Comparison of ENCODE assay signal across 8 cellular contexts in genomic region chr10:84329986-84330651, GRCh38. TPM values are rescaled to one million over a fixed set of nuclear protein-coding genes. Genes with fewer than 3 reads are reported as not detected.
DNase-seq lines count a peak whose midpoint lies in the region; ATAC-seq and TF ChIP-seq lines count a peak whose summit lies in the region.

No MANE protein-coding gene starts in this region.

- no peak for DNase-seq in left ventricle myocardium inferior
- no peak for DNase-seq in heart right ventricle
- DNase-seq in activated CD8-positive, alpha-beta T cell treated with anti-CD3 and anti-CD28 coated beads, Interleukin-2, amount 10 ng/mL, durations not matched to agents 7 days and 5 days, result peak; percentile 42
- DNase-seq in mesothelial cell of epicardium (ENCODE audit: low spot score in 2 of 2, unreplicated experiment in 2 of 2), result no peak
- no peak for DNase-seq in cerebellar cortex (ENCODE audit: low spot score)
- DNase-seq in NCI-H2171 treated with DMSO at 0.1 percent for 48 hours (lab: John Stamatoyannopoulos, UW), result no peak
- DNase-seq in ureter (ENCODE audit: low spot score), result no peak

- TF ChIP-seq CTCF in left ventricle myocardium inferior (IDR thresholded peaks at IDR 0.05; ENCODE audit: borderline replicate concordance) (no peak), heart right ventricle (IDR thresholded peaks at IDR 0.05) (no peak), mesothelial cell of epicardium (IDR thresholded peaks at IDR 0.05; ENCODE audit: unreplicated experiment) (no peak)

- intact Hi-C loops in left ventricle myocardium inferior (cut with micrococcal nuclease), result no loop called here
- intact Hi-C loops in heart right ventricle (cut with DNase I), result loop anchor here in 2 of 10 donors (10.0 kb wide), 2 partner anchors 185 to 195 kb away; partner anchors contain the start of gene GHITM (in 1 of the 2)

- H3K36me3 ChIP-seq in left ventricle myocardium inferior, result no peaks in the 10 kb centered on the region
- H3K36me3 ChIP-seq in heart right ventricle, result no peaks in the 10 kb centered on the region

- H3K36me3 Mint-ChIP-seq in activated CD8-positive, alpha-beta T cell treated with anti-CD3 and anti-CD28 coated beads, Interleukin-2, amount 10 ng/mL, durations not matched to agents 7 days and 5 days (ENCODE audit: low read depth), result peaks cover 18% of the 10 kb centered on the region
- H3K36me3 Mint-ChIP-seq in mesothelial cell of epicardium, result no peaks in the 10 kb centered on the region

- peaks cover 57% of the 10 kb centered on the region for H3K4me1 ChIP-seq in left ventricle myocardium inferior
- H3K4me1 ChIP-seq in heart right ventricle, result peaks cover 2 to 61% (median 49%) of the 10 kb centered on the region in 9 donors

- H3K4me1 Mint-ChIP-seq in activated CD8-positive, alpha-beta T cell treated with anti-CD3 and anti-CD28 coated beads, Interleukin-2, amount 10 ng/mL, durations not matched to agents 7 days and 5 days (ENCODE audit: low read depth), result peaks cover 49% of the 10 kb centered on the region
- H3K4me1 Mint-ChIP-seq in mesothelial cell of epicardium, result peaks cover 40% of the 10 kb centered on the region

- 88 to 97% methylated on average over 7 of the region's 7 CpGs for WGBS in heart right ventricle, 2 donors

- no peaks in the 10 kb centered on the region for H3K9me3 Mint-ChIP-seq in activated CD8-positive, alpha-beta T cell treated with anti-CD3 and anti-CD28 coated beads, Interleukin-2, amount 10 ng/mL, durations not matched to agents 7 days and 5 days (ENCODE audit: insufficient read depth)
- H3K9me3 Mint-ChIP-seq in mesothelial cell of epicardium, result no peaks in the 10 kb centered on the region

- H3K4me3 ChIP-seq in left ventricle myocardium inferior (peak overlapping the region; percentile 94), heart right ventricle (peak overlapping the region in 5 of 10 donors; percentile 85 to 97 (median 91))

- CTCF ChIA-PET in activated CD8-positive, alpha-beta T cell treated with anti-CD3 and anti-CD28 coated beads, Interleukin-2, amount 10 ng/mL, durations not matched to agents 7 days and 5 days (lab: Charles Lee), result interaction anchor here (0.9 to 3.0 kb wide), 4 partner anchors 12 to 207 kb away, joined by 3 to 28 read pairs (median 6); no protein-coding TSS in a partner anchor

- H3K4me3 Mint-ChIP-seq in activated CD8-positive, alpha-beta T cell treated with anti-CD3 and anti-CD28 coated beads, Interleukin-2, amount 10 ng/mL, durations not matched to agents 7 days and 5 days, result peak overlapping the region; percentile 82
- H3K4me3 Mint-ChIP-seq in mesothelial cell of epicardium, result peak overlapping the region; percentile 87

- peak overlapping the region; percentile 92 for H3K27ac Mint-ChIP-seq in activated CD8-positive, alpha-beta T cell treated with anti-CD3 and anti-CD28 coated beads, Interleukin-2, amount 10 ng/mL, durations not matched to agents 7 days and 5 days
- peak overlapping the region; percentile 94 for H3K27ac Mint-ChIP-seq in mesothelial cell of epicardium

- no peaks in the 10 kb centered on the region for H3K27me3 ChIP-seq in left ventricle myocardium inferior (ENCODE audit: low read depth)
- H3K27me3 ChIP-seq in heart right ventricle, result no peaks in the 10 kb centered on the region

- H3K9me3 ChIP-seq in left ventricle myocardium inferior (replicated peaks) (no peaks in the 10 kb centered on the region), heart right ventricle (no peaks in the 10 kb centered on the region)

- peaks cover 3% of the 10 kb centered on the region for H3K27me3 Mint-ChIP-seq in activated CD8-positive, alpha-beta T cell treated with anti-CD3 and anti-CD28 coated beads, Interleukin-2, amount 10 ng/mL, durations not matched to agents 7 days and 5 days (ENCODE audit: low read depth)
- no peaks in the 10 kb centered on the region for H3K27me3 Mint-ChIP-seq in mesothelial cell of epicardium (ENCODE audit: low read depth)

- POLR2A ChIA-PET in activated CD8-positive, alpha-beta T cell treated with anti-CD3 and anti-CD28 coated beads, Interleukin-2, amount 10 ng/mL, durations not matched to agents 7 days and 5 days (lab: Charles Lee), result interaction anchor here (0.8 to 2.3 kb wide), 9 partner anchors 11 to 191 kb away, joined by 3 to 11 read pairs (median 5); partner anchors contain the start of gene GHITM

- ATAC-seq in heart right ventricle (no peak), HG03025 (IDR thresholded peaks at IDR 0.05; ENCODE audit: low FRiP score, unreplicated experiment) (peak; percentile 40)
- peak; percentile 11 for ATAC-seq in activated CD8-positive, alpha-beta T cell treated with anti-CD3 and anti-CD28 coated beads, Interleukin-2, amount 10 ng/mL, durations not matched to agents 7 days and 5 days

- H3K27ac ChIP-seq in left ventricle myocardium inferior (replicated peaks) (no peak overlapping the region), heart right ventricle (peak overlapping the region in 1 of 10 donors; percentile 97)

RNA-seq across cellular contexts. Expression of gene CCSER2, which starts 1.7 kb away (rescaled TPM):
- total RNA-seq in left ventricle myocardium inferior, result 175 TPM
- total RNA-seq in heart right ventricle, result 100 to 1,000 TPM; 124 to 252 (median 219) TPM
- 10 to 100 TPM; 27.5 to 29.7 TPM for polyA plus RNA-seq in heart right ventricle
- 10 to 100 TPM; 77.8 to 78.8 TPM for total RNA-seq in activated CD8-positive, alpha-beta T cell treated with anti-CD3 and anti-CD28 coated beads, Interleukin-2, amount 10 ng/mL, durations not matched to agents 7 days and 5 days
- 37.1 to 44.2 TPM (median 38.7 TPM) in 3 replicates for total RNA-seq in mesothelial cell of epicardium
- total RNA-seq in ureter, result 75.4 TPM

Comparison
In these comparisons a context has a peak if more than half of its experiments do, and no peak if none do; other contexts are left out.
1. ATAC-seq: peak in HG03025 (single experiment) and activated CD8-positive, alpha-beta T cell treated with anti-CD3 and anti-CD28 coated beads, Interleukin-2, amount 10 ng/mL, durations not matched to agents 7 days and 5 days (single experiment); none in heart right ventricle (0 of 8).